18 cellular contexts compared by ENCODE assay signal in genomic region chr20:50376888-50377459, GRCh38.
DNase-seq lines count a peak whose midpoint lies in the region; ATAC-seq, FAIRE-seq and TF ChIP-seq lines count a peak whose summit lies in the region.
"Had no signal": no experiment of that assay in that cellular context is flagged by ENCODE, and none has a peak within 500 bp of the region (broad histone marks: within the 10 kb centered on the region; RNA-seq: fewer than 3 reads in every experiment).

No MANE protein-coding gene starts in this region.

- no peaks in the 10 kb centered on the region for H3F3A ChIP-seq in PC-3 (ENCODE audit: low read length, unreplicated experiment)

- H2BK20ac ChIP-seq in H1 (ENCODE audit: low read length) = 0 out of 2 replicates have a peak overlapping the region, but pooled peaks have one; percentile 18

- no peaks in the 10 kb centered on the region for H3K79me1 ChIP-seq in H1 (ENCODE audit: low read depth, low read length)

- peak overlapping the region in 1 of 2 donors; percentile 5 for H3K4me3 Mint-ChIP-seq in activated T-cell treated with anti-CD3 and anti-CD28 coated beads, Interleukin-2, amount 50 U/mL, for 72 hours
- no peak overlapping the region for H3K4me3 Mint-ChIP-seq in activated T-cell treated with anti-CD3 and anti-CD28 coated beads, Interleukin-2, amount 50 U/mL, for 4 hours
- H3K4me3 Mint-ChIP-seq in stimulated activated memory B cell treated with anti-CD40 and anti-IgM and Interleukin-4, amounts not matched to agents 10 μg/mL and 1 μg/mL and 100 μg/mL, for 72 hours = no peak overlapping the region
- H3K4me3 Mint-ChIP-seq: activated T-cell treated with anti-CD3 and anti-CD28 coated beads, Interleukin-2, amount 50 U/mL, for 24 hours had no signal

- H3K56ac ChIP-seq in H1 (replicated peaks; ENCODE audit: insufficient read length, low read depth, low read length) = no peak overlapping the region

- TF ChIP-seq CTCF in PC-3 (conservative IDR thresholded peaks at IDR 0.05; ENCODE audit: low read depth, low read length) (no peak), H1 (IDR thresholded peaks at IDR 0.05; ENCODE audit: control extremely low read depth in 1 of 3, insufficient read depth in 1 of 3, low read depth in 1 of 3, low read length in 3 of 3) (no peak), colonic mucosa (IDR thresholded peaks at IDR 0.05) (no peak), lower lobe of right lung (IDR thresholded peaks at IDR 0.05) (no peak)

- H3K79me2 ChIP-seq in PC-3 (ENCODE audit: low read length) = no peaks in the 10 kb centered on the region
- H3K79me2 ChIP-seq in H1 (ENCODE audit: control insufficient read depth in 1 of 2, insufficient read depth in 2 of 2, low read length in 2 of 2) = no peaks in the 10 kb centered on the region

- H2AFZ ChIP-seq in PC-3 (ENCODE audit: low read length) = peak overlapping the region; percentile 32; the same call in 1 of the 2 replicates
- no peak overlapping the region; the same call in 1 of the 2 replicates for H2AFZ ChIP-seq in H1 (ENCODE audit: low read length)

- no peak overlapping the region for H3K23ac ChIP-seq in H1 (ENCODE audit: insufficient read length)

- no peak overlapping the region for H2BK15ac ChIP-seq in H1 (ENCODE audit: low read length)

- peaks cover 25% of the 10 kb centered on the region for H3K4me1 Mint-ChIP-seq in activated T-cell treated with anti-CD3 and anti-CD28 coated beads, Interleukin-2, amount 50 U/mL, for 72 hours (ENCODE audit: low read depth)
- peaks cover 19% of the 10 kb centered on the region for H3K4me1 Mint-ChIP-seq in activated T-cell treated with anti-CD3 and anti-CD28 coated beads, Interleukin-2, amount 50 U/mL, for 4 hours (ENCODE audit: low read depth)
- H3K4me1 Mint-ChIP-seq in stimulated activated memory B cell treated with anti-CD40 and anti-IgM and Interleukin-4, amounts not matched to agents 10 μg/mL and 1 μg/mL and 100 μg/mL, for 72 hours = peaks cover 13% of the 10 kb centered on the region

- H4K20me1 ChIP-seq in PC-3 (ENCODE audit: low read length) = no peaks in the 10 kb centered on the region
- H4K20me1 ChIP-seq in H1 (replicated peaks in 1 of 2; ENCODE audit: control insufficient read depth in 1 of 2, insufficient read depth in 2 of 2, low read length in 2 of 2) = no peaks in the 10 kb centered on the region

- no peak for FAIRE-seq in H1 (lab: Jason Lieb, UNC)
- FAIRE-seq: endothelial cell of umbilical vein, GM12892, RCC 7860 had no signal

- intact Hi-C loops in PC-3 (cut with micrococcal nuclease) (loop anchor here (5.0 kb wide), 1 partner anchor 55 kb away; no protein-coding TSS in a partner anchor), colonic mucosa (cut with DNase I) (no loop called here), head of caudate nucleus (cut with DNase I) (no loop called here), lower lobe of right lung (cut with DNase I) (no loop called here)

- WGBS in H1 (ENCODE audit: extremely low coverage in 1 of 2, insufficient coverage in 1 of 2, insufficient read length in 1 of 2, insufficient replicate concordance in 2 of 2, low coverage in 1 of 2, low lambda C conversion rate in 2 of 2, missing lambda C conversion rate in 1 of 2), 2 experiments = 92% methylated on average over 17 of the region's 17 CpGs; no CpG with 5 or more reads in 1 of the 2 experiments

- H3K23me2 ChIP-seq in H1 (ENCODE audit: low read depth, low read length) = peaks cover 3% of the 10 kb centered on the region; the same call in 1 of the 2 replicates

- no peaks in the 10 kb centered on the region for H3K9me3 Mint-ChIP-seq in activated T-cell treated with anti-CD3 and anti-CD28 coated beads, Interleukin-2, amount 50 U/mL, for 72 hours
- H3K9me3 Mint-ChIP-seq in activated T-cell treated with anti-CD3 and anti-CD28 coated beads, Interleukin-2, amount 50 U/mL, for 4 hours = no peaks in the 10 kb centered on the region
- H3K9me3 Mint-ChIP-seq in stimulated activated memory B cell treated with anti-CD40 and anti-IgM and Interleukin-4, amounts not matched to agents 10 μg/mL and 1 μg/mL and 100 μg/mL, for 72 hours = no peaks in the 10 kb centered on the region
- H3K9me3 Mint-ChIP-seq: activated T-cell treated with anti-CD3 and anti-CD28 coated beads, Interleukin-2, amount 50 U/mL, for 24 hours had no signal

- H3K9ac ChIP-seq in PC-3 (ENCODE audit: low read length) (peak overlapping the region; percentile 49), H1 (replicated peaks in 1 of 4; ENCODE audit: extremely low read depth in 1 of 4, low read depth in 3 of 4, low read length in 3 of 4) (no peak overlapping the region), colonic mucosa (ENCODE audit: low read depth in 2 of 2, low read length in 2 of 2) (no peak overlapping the region)

- H3K27ac ChIP-seq in PC-3 (ENCODE audit: low read length) (peak overlapping the region; percentile 84), H1 (ENCODE audit: low read depth, low read length) (no peak overlapping the region), colonic mucosa (no peak overlapping the region), lower lobe of right lung (no peak overlapping the region)
- H3K27ac ChIP-seq: suprapubic skin had no signal

- peak overlapping the region; percentile 81; the same call in 1 of the 2 replicates for H4K8ac ChIP-seq in H1 (ENCODE audit: extremely low read depth, insufficient read depth, low read length)

- peaks cover 62% of the 10 kb centered on the region for H3K4me1 ChIP-seq in PC-3 (ENCODE audit: insufficient read depth, low read length)
- peaks cover 0 to 3% (median 0%) of the 10 kb centered on the region in 4 experiments; a peak in 2 of 7 replicates for H3K4me1 ChIP-seq in H1 (replicated peaks in 1 of 4; ENCODE audit: control insufficient read depth in 3 of 4, insufficient read depth in 4 of 4, low read length in 3 of 4)
- no peaks in the 10 kb centered on the region for H3K4me1 ChIP-seq in colonic mucosa
- peaks cover 37% of the 10 kb centered on the region for H3K4me1 ChIP-seq in lower lobe of right lung

- BruUV-seq in PC-3 (replicated peaks; lab: Mats Ljungman, UMichigan) = no TSS peak

- no peaks in the 10 kb centered on the region for H3K27me3 ChIP-seq in PC-3 (ENCODE audit: low read length)
- H3K27me3 ChIP-seq in H1 (replicated peaks in 1 of 4; ENCODE audit: control insufficient read depth in 3 of 4, extremely low read depth in 1 of 4, insufficient read depth in 3 of 4, low read length in 3 of 4) = no peaks in the 10 kb centered on the region
- H3K27me3 ChIP-seq in colonic mucosa = no peaks in the 10 kb centered on the region
- no peaks in the 10 kb centered on the region for H3K27me3 ChIP-seq in lower lobe of right lung (ENCODE audit: low read depth)
- H3K27me3 ChIP-seq: suprapubic skin had no signal

- H2AK5ac ChIP-seq in H1 (ENCODE audit: low read depth, low read length) = no peak overlapping the region

- H3K9me2 ChIP-seq in PC-3 (replicated peaks; ENCODE audit: low read length) = no peaks in the 10 kb centered on the region

- H3K36me3 ChIP-seq in PC-3 (ENCODE audit: low read depth, low read length) (no peaks in the 10 kb centered on the region), H1 (ENCODE audit: control insufficient read depth in 2 of 4, insufficient read depth in 4 of 4, low read length in 3 of 4) (no peaks in the 10 kb centered on the region), colonic mucosa (no peaks in the 10 kb centered on the region), lower lobe of right lung (no peaks in the 10 kb centered on the region)
- H3K36me3 ChIP-seq: suprapubic skin had no signal

- no peak overlapping the region for H3K18ac ChIP-seq in H1 (ENCODE audit: extremely low read depth, low read length)

- H3K36me3 Mint-ChIP-seq in activated T-cell treated with anti-CD3 and anti-CD28 coated beads, Interleukin-2, amount 50 U/mL, for 72 hours (ENCODE audit: insufficient read depth in 2 of 2) = no peaks in the 10 kb centered on the region
- H3K36me3 Mint-ChIP-seq in activated T-cell treated with anti-CD3 and anti-CD28 coated beads, Interleukin-2, amount 50 U/mL, for 4 hours (ENCODE audit: insufficient read depth) = no peaks in the 10 kb centered on the region
- H3K36me3 Mint-ChIP-seq in stimulated activated memory B cell treated with anti-CD40 and anti-IgM and Interleukin-4, amounts not matched to agents 10 μg/mL and 1 μg/mL and 100 μg/mL, for 72 hours = no peaks in the 10 kb centered on the region

- no peak overlapping the region for H3K4ac ChIP-seq in H1 (replicated peaks; ENCODE audit: insufficient read length, low read depth, low read length)

- peaks cover 9% of the 10 kb centered on the region for H3K27me3 Mint-ChIP-seq in activated T-cell treated with anti-CD3 and anti-CD28 coated beads, Interleukin-2, amount 50 U/mL, for 72 hours (ENCODE audit: low read depth)
- peaks cover 3% of the 10 kb centered on the region for H3K27me3 Mint-ChIP-seq in activated T-cell treated with anti-CD3 and anti-CD28 coated beads, Interleukin-2, amount 50 U/mL, for 4 hours (ENCODE audit: low read depth)
- peaks cover 41% of the 10 kb centered on the region for H3K27me3 Mint-ChIP-seq in stimulated activated memory B cell treated with anti-CD40 and anti-IgM and Interleukin-4, amounts not matched to agents 10 μg/mL and 1 μg/mL and 100 μg/mL, for 72 hours
- H3K27me3 Mint-ChIP-seq: activated T-cell treated with anti-CD3 and anti-CD28 coated beads, Interleukin-2, amount 50 U/mL, for 24 hours had no signal

- no peak overlapping the region for H3K27ac Mint-ChIP-seq in activated T-cell treated with anti-CD3 and anti-CD28 coated beads, Interleukin-2, amount 50 U/mL, for 72 hours
- H3K27ac Mint-ChIP-seq in stimulated activated memory B cell treated with anti-CD40 and anti-IgM and Interleukin-4, amounts not matched to agents 10 μg/mL and 1 μg/mL and 100 μg/mL, for 72 hours = no peak overlapping the region
- H3K27ac Mint-ChIP-seq: activated T-cell treated with anti-CD3 and anti-CD28 coated beads, Interleukin-2, amount 50 U/mL, for 24 hours; progenitor cell of endocrine pancreas had no signal

- H2BK5ac ChIP-seq in H1 (ENCODE audit: low read depth, low read length) = 0 out of 2 replicates have a peak overlapping the region, but pooled peaks have one; percentile 60

- DNase-seq in activated T-cell treated with anti-CD3 and anti-CD28 coated beads, Interleukin-2, amount 50 U/mL, for 72 hours = no peak
- DNase-seq in activated T-cell treated with anti-CD3 and anti-CD28 coated beads, Interleukin-2, amount 50 U/mL, for 4 hours = no peak
- DNase-seq in PC-3 = peak; percentile 96
- DNase-seq in H1 (ENCODE audit: low read depth in 1 of 2, low spot score in 2 of 2) = no peak
- no peak for DNase-seq in colonic mucosa
- no peak for DNase-seq in head of caudate nucleus
- DNase-seq in lower lobe of right lung = no peak
- DNase-seq: activated CD4-positive, alpha-beta T cell treated with anti-CD3 and anti-CD28 coated beads for 1 hour; activated T-cell treated with anti-CD3 and anti-CD28 coated beads, Interleukin-2, amount 50 U/mL, for 24 hours; NCI-H1092 treated with DMSO at 0.1 percent for 48 hours; NCI-H2227 treated with DMSO at 0.1 percent for 48 hours; stimulated activated CD4-positive, alpha-beta T cell treated with anti-CD3 and anti-CD28 coated beads, Interleukin-15, amount 100 ng/mL, for 24 hours had no signal

- TF ChIP-seq POLR2A in H1 (IDR thresholded peaks at IDR 0.05; ENCODE audit: control extremely low read depth in 1 of 2, low read depth in 2 of 2, low read length in 2 of 2) = no peak

- no peak for TF ChIP-seq EP300 in H1 (IDR thresholded peaks at IDR 0.05; ENCODE audit: borderline replicate concordance in 1 of 2, low read depth in 2 of 2, low read length in 2 of 2)

- H3K4me3 ChIP-seq in PC-3 (ENCODE audit: low read length) (no peak overlapping the region), H1 (ENCODE audit: extremely low read depth in 1 of 4, insufficient read depth in 2 of 4, low read depth in 3 of 4, low read length in 4 of 4) (no peak overlapping the region), colonic mucosa (no peak overlapping the region), lower lobe of right lung (no peak overlapping the region)
- H3K4me3 ChIP-seq: suprapubic skin had no signal

- peak; percentile 34 to 70 for ATAC-seq in activated T-cell treated with anti-CD3 and anti-CD28 coated beads, Interleukin-2, amount 50 U/mL, for 72 hours (replicated peaks in 1 of 2)
- no peak for ATAC-seq in activated T-cell treated with anti-CD3 and anti-CD28 coated beads, Interleukin-2, amount 50 U/mL, for 4 hours
- ATAC-seq in PC-3 (peak; percentile 69), lower lobe of right lung (no peak)
- peak; percentile 38 for ATAC-seq in stimulated activated memory B cell treated with anti-CD40 and anti-IgM and Interleukin-4, amounts not matched to agents 10 μg/mL and 1 μg/mL and 100 μg/mL, for 72 hours

- H3K9me3 ChIP-seq in PC-3 (ENCODE audit: low read length) = no peaks in the 10 kb centered on the region
- H3K9me3 ChIP-seq in H1 (ENCODE audit: insufficient read depth in 2 of 2, low read depth in 1 of 2, low read length in 1 of 2) = no peaks in the 10 kb centered on the region
- no peaks in the 10 kb centered on the region for H3K9me3 ChIP-seq in colonic mucosa
- no peaks in the 10 kb centered on the region for H3K9me3 ChIP-seq in lower lobe of right lung
- H3K9me3 ChIP-seq: suprapubic skin had no signal

- H3K14ac ChIP-seq in H1 (ENCODE audit: insufficient read length) = no peak overlapping the region

- H4K5ac ChIP-seq in H1 (ENCODE audit: insufficient read length, low read depth, low read length) = no peak overlapping the region

- 0 out of 2 replicates have a peak overlapping the region, but pooled peaks have one; percentile 39 for H2BK12ac ChIP-seq in H1 (ENCODE audit: low read depth, low read length)

- H4K91ac ChIP-seq in H1 (replicated peaks; ENCODE audit: insufficient read length, low read length) = no peak overlapping the region

- POLR2A ChIA-PET in PC-3 (lab: Charles Lee; ENCODE audit: unreplicated experiment) (no interaction called here), H1 (lab: Charles Lee; ENCODE audit: partially characterized antibody) (no interaction called here)

- no peak overlapping the region for H2BK120ac ChIP-seq in H1 (replicated peaks; ENCODE audit: low read depth, low read length)

- CTCF ChIA-PET in PC-3 (lab: Charles Lee) = no interaction called here
- CTCF ChIA-PET in H1 (lab: Charles Lee; ENCODE audit: partially characterized antibody) = interaction anchor here (0.5 to 1.0 kb wide), 3 partner anchors 56 to 86 kb away, joined by 3 to 4 read pairs (median 3); no protein-coding TSS in a partner anchor

- H3K4me2 ChIP-seq in PC-3 (ENCODE audit: low read length) = peak overlapping the region; percentile 45
- H3K4me2 ChIP-seq in H1 (ENCODE audit: insufficient read depth in 1 of 2, low read depth in 2 of 2, low read length in 2 of 2) = no peak overlapping the region

- no peak for TF ChIP-seq RAD21 in H1 (IDR thresholded peaks at IDR 0.05 in 1 of 2, conservative IDR thresholded peaks at IDR 0.05 in 1 of 2; ENCODE audit: low read depth in 2 of 2, low read length in 2 of 2)

Comparison
In these comparisons a context has a peak if more than half of its experiments do, and no peak if none do; other contexts are left out.
1. ATAC-seq: peak in activated T-cell treated with anti-CD3 and anti-CD28 coated beads, Interleukin-2, amount 50 U/mL, for 72 hours (2 of 2), PC-3 (single experiment) and stimulated activated memory B cell treated with anti-CD40 and anti-IgM and Interleukin-4, amounts not matched to agents 10 μg/mL and 1 μg/mL and 100 μg/mL, for 72 hours (single experiment); none in activated T-cell treated with anti-CD3 and anti-CD28 coated beads, Interleukin-2, amount 50 U/mL, for 4 hours (0 of 2) and lower lobe of right lung (0 of 2).